24 cellular contexts compared by ENCODE assay signal in the genomic region with DNA sequence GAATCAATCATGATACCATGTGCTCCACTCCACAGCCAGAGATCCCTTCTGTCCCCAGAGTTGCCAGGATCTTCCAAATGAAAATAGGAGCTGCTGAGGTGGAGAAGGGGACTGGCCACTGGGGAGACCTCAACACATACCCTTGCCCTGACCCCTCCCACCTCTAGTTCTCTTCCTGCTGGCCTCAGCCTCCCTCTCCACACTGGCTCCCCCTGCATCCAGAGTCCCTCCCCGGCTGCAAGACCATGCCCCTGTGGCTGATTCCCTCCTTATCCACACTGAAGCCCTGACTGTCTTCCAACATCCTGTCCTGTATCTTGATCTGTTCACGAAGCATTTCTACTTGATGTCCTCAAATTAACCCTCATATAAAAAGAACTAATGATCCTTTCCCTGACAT. TPM values are rescaled to one million over a fixed set of nuclear protein-coding genes. Genes with fewer than 3 reads are reported as not detected.
"Had no signal": no experiment of that assay in that cellular context is flagged by ENCODE, and none has a peak within 500 bp of the region (broad histone marks: within the 10 kb centered on the region; RNA-seq: fewer than 3 reads in every experiment).

No MANE protein-coding gene starts in this region.

- ATAC-seq: heart left ventricle; left lobe of liver; mucosa of descending colon; naive thymus-derived CD8-positive, alpha-beta T cell; psoas muscle; right lobe of liver; stimulated activated naive B cell treated with anti-CD40 and anti-IgM and Interleukin-4, amounts not matched to agents 10 μg/mL and 1 μg/mL and 100 μg/mL, for 72 hours had no signal

- H3K36me3 Mint-ChIP-seq: naive thymus-derived CD8-positive, alpha-beta T cell; stimulated activated naive B cell treated with anti-CD40 and anti-IgM and Interleukin-4, amounts not matched to agents 10 μg/mL and 1 μg/mL and 100 μg/mL, for 72 hours had no signal

- H3K4me3 Mint-ChIP-seq: dendritic cell treated with granulocyte-macrophage colony-stimulating factor and Interleukin-4, amounts not matched to agents 40 ng/mL and 50 ng/mL, for 4 days; stimulated activated naive B cell treated with anti-CD40 and anti-IgM and Interleukin-4, amounts not matched to agents 10 μg/mL and 1 μg/mL and 100 μg/mL, for 72 hours had no signal

- H3K9me3 Mint-ChIP-seq: dendritic cell treated with granulocyte-macrophage colony-stimulating factor and Interleukin-4, amounts not matched to agents 40 ng/mL and 50 ng/mL, for 4 days; naive thymus-derived CD8-positive, alpha-beta T cell; stimulated activated naive B cell treated with anti-CD40 and anti-IgM and Interleukin-4, amounts not matched to agents 10 μg/mL and 1 μg/mL and 100 μg/mL, for 72 hours had no signal

- H3K27ac Mint-ChIP-seq: dendritic cell treated with granulocyte-macrophage colony-stimulating factor and Interleukin-4, amounts not matched to agents 40 ng/mL and 50 ng/mL, for 4 days; stimulated activated naive B cell treated with anti-CD40 and anti-IgM and Interleukin-4, amounts not matched to agents 10 μg/mL and 1 μg/mL and 100 μg/mL, for 72 hours had no signal

- DNase-seq: cerebellar nuclear complex; heart left ventricle; hypothalamus; islet precursor cell; mammary epithelial cell; mucosa of descending colon; naive thymus-derived CD8-positive, alpha-beta T cell; psoas muscle; retina; right lobe of liver; spleen; stimulated activated CD4-positive, alpha-beta T cell treated with anti-CD3 and anti-CD28 coated beads, Interleukin-15, amount 100 ng/mL, for 24 hours; stimulated activated CD4-positive, alpha-beta T cell treated with anti-CD3 and anti-CD28 coated beads, Interleukin-1b, Interleukin-23, amount 100 ng/mL, for 48 hours; stimulated activated CD4-positive, alpha-beta T cell treated with anti-CD3 and anti-CD28 coated beads, Interleukin-4, amount 100 ng/mL, for 24 hours; stimulated activated naive B cell treated with anti-CD40 and anti-IgM and Interleukin-4, amounts not matched to agents 10 μg/mL and 1 μg/mL and 100 μg/mL, for 72 hours; stomach; substantia nigra; transverse colon had no signal

- H3K9me3 ChIP-seq: heart left ventricle, mucosa of descending colon, psoas muscle, right lobe of liver, spleen, stomach, thoracic aorta, transverse colon had no signal

RNA-seq across cellular contexts. Expression of a gene that starts 27.5 kb away (rescaled TPM):
- total RNA-seq: fibroblast of lung, glomerular endothelial cell, psoas muscle, skeletal muscle tissue, thoracic aorta had no signal
